Comparison of ENCODE assay signal across 6 cellular contexts in genomic region chr6:35468980-35469710, GRCh38. TPM values are rescaled to one million over a fixed set of nuclear protein-coding genes. Genes with fewer than 3 reads are reported as not detected.
A peak's percentile ranks its signal among the peaks of the same experiment; 100 is the strongest.
DNase-seq lines count a peak whose midpoint lies in the region; TF ChIP-seq lines count a peak whose summit lies in the region.

No MANE protein-coding gene starts in this region.

- 1 to 2% methylated on average over 37 of the region's 37 CpGs for WGBS in ectodermal cell, 2 experiments
- whole genome bisulfite sequencing in prostate gland = 1% methylated on average over 37 of the region's 37 CpGs

- no peak for TF ChIP-seq POLR2A in prostate gland (IDR thresholded peaks at IDR 0.05)

- H3K4me1 Mint-ChIP-seq in activated naive CD4-positive, alpha-beta T cell treated with anti-CD3 and anti-CD28 coated beads for 36 hours (ENCODE audit: low read depth) = peaks cover 39% of the 10 kb centered on the region

- peaks cover 62% of the 10 kb centered on the region for H3K36me3 Mint-ChIP-seq in activated naive CD4-positive, alpha-beta T cell treated with anti-CD3 and anti-CD28 coated beads for 36 hours (ENCODE audit: low read depth)

- H3K27ac ChIP-seq in ectodermal cell (ENCODE audit: insufficient read depth, low read depth, low read length, poor library complexity, severe bottlenecking) (peak overlapping the region; percentile 95), prostate gland (peak overlapping the region; percentile 90 to 93)

- no peaks in the 10 kb centered on the region for H3K27me3 Mint-ChIP-seq in activated naive CD4-positive, alpha-beta T cell treated with anti-CD3 and anti-CD28 coated beads for 36 hours (ENCODE audit: low read depth)

- peak overlapping the region; percentile 95 for H3K27ac Mint-ChIP-seq in activated naive CD4-positive, alpha-beta T cell treated with anti-CD3 and anti-CD28 coated beads for 36 hours

- no peaks in the 10 kb centered on the region for H3K9me3 Mint-ChIP-seq in activated naive CD4-positive, alpha-beta T cell treated with anti-CD3 and anti-CD28 coated beads for 36 hours

- H3K4me1 ChIP-seq in ectodermal cell (ENCODE audit: control insufficient read depth, insufficient read depth, low read length) = peaks cover 11% of the 10 kb centered on the region
- no peaks in the 10 kb centered on the region for H3K4me1 ChIP-seq in prostate gland (replicated peaks)

- H3K4me3 ChIP-seq in ectodermal cell (ENCODE audit: insufficient read depth, low read depth, low read length) (peak overlapping the region; percentile 99), prostate gland (peak overlapping the region; percentile 77 to 81)

- H3K36me3 ChIP-seq in ectodermal cell (ENCODE audit: control insufficient read depth, insufficient read depth, low read length) (peaks cover 23% of the 10 kb centered on the region), prostate gland (no peaks in the 10 kb centered on the region)

- H3K9me3 ChIP-seq in ectodermal cell (ENCODE audit: control insufficient read depth, low read length) = no peaks in the 10 kb centered on the region
- H3K9me3 ChIP-seq in prostate gland = no peaks in the 10 kb centered on the region

- intact Hi-C loops in activated naive CD4-positive, alpha-beta T cell treated with anti-CD3 and anti-CD28 coated beads for 36 hours (cut with micrococcal nuclease) = loop anchor here (1.0 to 5.0 kb wide), 4 partner anchors 17 to 268 kb away; partner anchors contain the start of genes ARMC12, DEF6, FANCE and PPARD
- intact Hi-C loops in prostate gland (cut with DNase I) = loop anchor here (1.0 to 2.0 kb wide), 3 partner anchors 16 to 127 kb away; partner anchors contain the start of genes FANCE, PPARD and TEAD3

- TF ChIP-seq CTCF in prostate gland (IDR thresholded peaks at IDR 0.05) = no peak

- H3K27me3 ChIP-seq in ectodermal cell (ENCODE audit: control insufficient read depth, insufficient read depth, low read length, poor library complexity, severe bottlenecking) (peaks cover 4% of the 10 kb centered on the region), prostate gland (replicated peaks; ENCODE audit: insufficient read depth) (no peaks in the 10 kb centered on the region)

- peak overlapping the region; percentile 95 for H3K4me3 Mint-ChIP-seq in activated naive CD4-positive, alpha-beta T cell treated with anti-CD3 and anti-CD28 coated beads for 36 hours

- DNase-seq in activated naive CD4-positive, alpha-beta T cell treated with anti-CD3 and anti-CD28 coated beads for 36 hours = no peak
- DNase-seq in activated naive CD4-positive, alpha-beta T cell (lab: John Stamatoyannopoulos, UW) = no peak
- DNase-seq in prostate gland (ENCODE audit: low spot score) (no peak), NCI-H345 treated with DMSO at 0.1 percent for 48 hours (lab: John Stamatoyannopoulos, UW; ENCODE audit: unreplicated experiment) (no peak), NCI-H1694 (lab: John Stamatoyannopoulos, UW) (no peak)

- CTCF ChIA-PET in activated naive CD4-positive, alpha-beta T cell treated with anti-CD3 and anti-CD28 coated beads for 36 hours (lab: Charles Lee) = interaction anchor here (0.7 to 2.7 kb wide), 4 partner anchors 13 to 168 kb away, joined by 3 to 13 read pairs (median 4); partner anchors contain the start of gene PPARD

RNA-seq across cellular contexts. Expression of gene RPL10A, which starts 0.9 kb away (rescaled TPM):
- 1,000 to 10,000 TPM; 2,437 to 2,507 TPM for total RNA-seq in activated naive CD4-positive, alpha-beta T cell treated with anti-CD3 and anti-CD28 coated beads for 36 hours
- 1,895 TPM for polyA plus RNA-seq in ectodermal cell (2013, experiment 1 of 4)
- polyA plus RNA-seq in ectodermal cell (2013, experiment 2 of 4) = 1,952 TPM
- polyA plus RNA-seq in ectodermal cell (2013, experiment 3 of 4) = 2,228 TPM
- polyA plus RNA-seq in ectodermal cell (2013, experiment 4 of 4) = 2,452 TPM
- 1,000 to 10,000 TPM in 1 of 2 donors, 100 to 1,000 TPM in 1; 897 to 2,172 TPM for total RNA-seq in prostate gland

RNA-seq across cellular contexts. Expression of gene FANCE, which starts 17.0 kb away (rescaled TPM):
- 10 to 100 TPM; 16.3 TPM for total RNA-seq in activated naive CD4-positive, alpha-beta T cell treated with anti-CD3 and anti-CD28 coated beads for 36 hours
- 16.8 TPM for polyA plus RNA-seq in ectodermal cell (2013, experiment 1 of 4)
- polyA plus RNA-seq in ectodermal cell (2013, experiment 2 of 4) = 14.5 TPM
- 15.1 TPM for polyA plus RNA-seq in ectodermal cell (2013, experiment 3 of 4)
- 13.9 TPM for polyA plus RNA-seq in ectodermal cell (2013, experiment 4 of 4)
- 10 to 100 TPM in 1 of 2 donors, 1 to 10 TPM in 1; 7.5 to 14.0 TPM for total RNA-seq in prostate gland

RNA-seq across cellular contexts. Expression of gene TEAD3, which starts 27.7 kb away (rescaled TPM):
- total RNA-seq in activated naive CD4-positive, alpha-beta T cell treated with anti-CD3 and anti-CD28 coated beads for 36 hours = 1 to 10 TPM; 1.1 to 1.4 TPM
- 34.3 TPM for polyA plus RNA-seq in ectodermal cell (2013, experiment 1 of 4)
- polyA plus RNA-seq in ectodermal cell (2013, experiment 2 of 4) = 35.3 TPM
- 27.0 TPM for polyA plus RNA-seq in ectodermal cell (2013, experiment 3 of 4)
- 27.0 TPM for polyA plus RNA-seq in ectodermal cell (2013, experiment 4 of 4)
- total RNA-seq in prostate gland = 10 to 100 TPM; 34.1 to 41.1 TPM

RNA-seq across cellular contexts. Expression of gene TULP1, which starts 43.6 kb away (rescaled TPM):
- not detected for total RNA-seq in activated naive CD4-positive, alpha-beta T cell treated with anti-CD3 and anti-CD28 coated beads for 36 hours
- 1.4 TPM for polyA plus RNA-seq in ectodermal cell (2013, experiment 1 of 4)
- polyA plus RNA-seq in ectodermal cell (2013, experiment 2 of 4) = 1.3 TPM
- 0.80 TPM for polyA plus RNA-seq in ectodermal cell (2013, experiment 3 of 4)
- polyA plus RNA-seq in ectodermal cell (2013, experiment 4 of 4) = 0.81 TPM
- total RNA-seq in prostate gland = under 1 TPM in 1 of 2 donors, not detected in 1; 0.27 TPM

Comparison
In these comparisons a context has a peak if more than half of its experiments do, and no peak if none do; other contexts are left out.
1. RNA of gene TEAD3, which starts 27.7 kb away (total RNA-seq): 34.1 to 41.1 TPM in prostate gland; 1.1 to 1.4 TPM in activated naive CD4-positive, alpha-beta T cell treated with anti-CD3 and anti-CD28 coated beads for 36 hours; every median in the first group is over 10 times any median in the second.